In the genomic region with DNA sequence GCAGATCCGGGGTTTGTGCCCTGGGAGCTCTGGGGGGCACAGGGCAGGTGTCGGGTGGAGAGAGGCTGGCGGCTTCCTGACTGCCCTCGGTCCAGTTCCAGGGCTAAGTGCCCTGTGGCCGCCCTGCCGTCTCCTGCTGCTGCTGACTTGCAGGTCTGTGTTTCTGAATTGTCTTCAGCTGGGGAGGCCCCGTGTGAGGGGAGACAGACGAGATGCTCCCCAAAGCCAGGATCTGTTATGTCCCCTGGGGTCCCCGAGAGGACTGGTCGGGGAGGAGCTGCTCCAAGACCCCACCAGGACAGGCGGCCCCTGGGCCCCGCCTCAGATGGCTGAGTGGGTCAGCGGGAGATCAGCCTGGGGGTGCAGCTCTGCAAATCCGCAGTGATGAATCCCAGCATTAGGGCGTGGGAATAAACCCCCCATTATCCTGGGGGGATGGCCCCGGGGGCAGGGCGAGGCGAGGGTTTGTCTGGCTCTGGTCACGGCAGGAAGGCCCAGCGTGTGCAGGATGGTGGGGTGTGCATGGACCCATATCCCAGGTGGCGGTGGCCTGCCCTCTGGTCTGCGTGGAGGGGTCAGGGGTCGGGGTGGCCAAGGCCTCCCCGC, we compare ENCODE assay signal across 10 cellular contexts. TPM values are rescaled to one million over a fixed set of nuclear protein-coding genes. Genes with fewer than 3 reads are reported as not detected.
"Had no signal": no experiment of that assay in that cellular context is flagged by ENCODE, and none has a peak within 500 bp of the region (broad histone marks: within the 10 kb centered on the region; RNA-seq: fewer than 3 reads in every experiment).

No MANE protein-coding gene starts in this region.

- ATAC-seq: GM23338, HCT116 had no signal

- H3K27ac ChIP-seq: GM23248 had no signal

- DNase-seq: GM23248, GOT3, H7, H9, HCEC 1CT, HFFc6 had no signal

- H3K4me1 Mint-ChIP-seq: GM23338 had no signal

- H2AFZ ChIP-seq: GM23248, GM23338 had no signal

- H3K9ac ChIP-seq: GM23248 had no signal

- H3K9me3 ChIP-seq: HAP-1 had no signal

- H3K36me3 ChIP-seq: HAP-1 had no signal

- H3K9me3 Mint-ChIP-seq: GM23338, H9, HFFc6 had no signal

- H3K4me2 ChIP-seq: GM23338 had no signal

- H3K4me3 Mint-ChIP-seq: GM23338, H9, HFFc6 had no signal

- H3K4me3 ChIP-seq: GM23248, GM23338, HAP-1 had no signal

- H3K27ac Mint-ChIP-seq: GM23338, H9, HFFc6 had no signal

RNA-seq across cellular contexts. Expression of a gene that starts 45.3 kb away (rescaled TPM):
- total RNA-seq: H4, H7 had no signal
- polyA plus RNA-seq: GM23248 had no signal

RNA-seq across cellular contexts. Expression of a gene that starts 50.5 kb away (rescaled TPM):
- total RNA-seq: GM23248, GM23338, H4 had no signal
- polyA plus RNA-seq: GM23248 had no signal
